Comparison of ENCODE assay signal across 1 cellular context in the genomic region with DNA sequence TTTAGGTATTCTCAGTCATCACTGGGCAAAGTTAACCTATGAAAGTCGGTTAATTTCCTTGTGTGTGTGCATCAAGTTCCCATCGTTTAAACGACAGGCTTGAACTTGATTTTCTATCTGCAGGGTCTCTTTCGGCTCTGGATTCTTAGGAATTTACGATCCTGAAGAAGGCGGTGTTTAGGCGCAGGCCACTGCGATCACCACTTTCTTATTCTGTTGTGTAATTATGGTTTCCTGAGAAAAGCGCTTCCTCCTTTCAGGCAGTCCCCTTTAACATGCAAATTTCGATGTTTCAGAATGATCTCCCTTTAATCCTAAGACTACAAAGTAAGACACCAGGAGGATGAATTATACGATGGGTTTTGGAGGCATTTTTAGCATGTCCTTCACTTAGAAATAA.
TF ChIP-seq lines count a peak whose summit lies in the region.

No MANE protein-coding gene starts in this region.

TF ChIP-seq in SK-N-SH, 30 proteins besides CTCF, POLR2A, EP300 and RAD21 (continued from another document):
- TF ChIP-seq, protein P1, sequence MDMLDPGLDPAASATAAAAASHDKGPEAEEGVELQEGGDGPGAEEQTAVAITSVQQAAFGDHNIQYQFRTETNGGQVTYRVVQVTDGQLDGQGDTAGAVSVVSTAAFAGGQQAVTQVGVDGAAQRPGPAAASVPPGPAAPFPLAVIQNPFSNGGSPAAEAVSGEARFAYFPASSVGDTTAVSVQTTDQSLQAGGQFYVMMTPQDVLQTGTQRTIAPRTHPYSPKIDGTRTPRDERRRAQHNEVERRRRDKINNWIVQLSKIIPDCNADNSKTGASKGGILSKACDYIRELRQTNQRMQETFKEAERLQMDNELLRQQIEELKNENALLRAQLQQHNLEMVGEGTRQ (IDR thresholded peaks at IDR 0.05; ENCODE audit: borderline replicate concordance, low read depth, low read length): no peak
- TF ChIP-seq GABPA (IDR thresholded peaks at IDR 0.05; ENCODE audit: low read depth) (no peak), YY1 (IDR thresholded peaks at IDR 0.05; ENCODE audit: low read depth) (no peak), FOXJ3 (CRISPR knock-in tag; IDR thresholded peaks at IDR 0.05) (no peak), MXI1 (IDR thresholded peaks at IDR 0.05; ENCODE audit: low read depth, low read length) (no peak)
- TF ChIP-seq, protein P2, sequence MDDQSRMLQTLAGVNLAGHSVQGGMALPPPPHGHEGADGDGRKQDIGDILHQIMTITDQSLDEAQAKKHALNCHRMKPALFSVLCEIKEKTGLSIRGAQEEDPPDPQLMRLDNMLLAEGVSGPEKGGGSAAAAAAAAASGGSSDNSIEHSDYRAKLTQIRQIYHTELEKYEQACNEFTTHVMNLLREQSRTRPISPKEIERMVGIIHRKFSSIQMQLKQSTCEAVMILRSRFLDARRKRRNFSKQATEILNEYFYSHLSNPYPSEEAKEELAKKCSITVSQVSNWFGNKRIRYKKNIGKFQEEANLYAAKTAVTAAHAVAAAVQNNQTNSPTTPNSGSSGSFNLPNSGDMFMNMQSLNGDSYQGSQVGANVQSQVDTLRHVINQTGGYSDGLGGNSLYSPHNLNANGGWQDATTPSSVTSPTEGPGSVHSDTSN (IDR thresholded peaks at IDR 0.05): no peak
- TF ChIP-seq, protein P3, sequence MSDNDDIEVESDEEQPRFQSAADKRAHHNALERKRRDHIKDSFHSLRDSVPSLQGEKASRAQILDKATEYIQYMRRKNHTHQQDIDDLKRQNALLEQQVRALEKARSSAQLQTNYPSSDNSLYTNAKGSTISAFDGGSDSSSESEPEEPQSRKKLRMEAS (IDR thresholded peaks at IDR 0.05; ENCODE audit: low read depth): no peak
- TF ChIP-seq, protein P4, sequence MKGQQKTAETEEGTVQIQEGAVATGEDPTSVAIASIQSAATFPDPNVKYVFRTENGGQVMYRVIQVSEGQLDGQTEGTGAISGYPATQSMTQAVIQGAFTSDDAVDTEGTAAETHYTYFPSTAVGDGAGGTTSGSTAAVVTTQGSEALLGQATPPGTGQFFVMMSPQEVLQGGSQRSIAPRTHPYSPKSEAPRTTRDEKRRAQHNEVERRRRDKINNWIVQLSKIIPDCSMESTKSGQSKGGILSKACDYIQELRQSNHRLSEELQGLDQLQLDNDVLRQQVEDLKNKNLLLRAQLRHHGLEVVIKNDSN (IDR thresholded peaks at IDR 0.05; ENCODE audit: borderline replicate concordance, low read depth): no peak
